12 cellular contexts compared by ENCODE assay signal in the genomic region with DNA sequence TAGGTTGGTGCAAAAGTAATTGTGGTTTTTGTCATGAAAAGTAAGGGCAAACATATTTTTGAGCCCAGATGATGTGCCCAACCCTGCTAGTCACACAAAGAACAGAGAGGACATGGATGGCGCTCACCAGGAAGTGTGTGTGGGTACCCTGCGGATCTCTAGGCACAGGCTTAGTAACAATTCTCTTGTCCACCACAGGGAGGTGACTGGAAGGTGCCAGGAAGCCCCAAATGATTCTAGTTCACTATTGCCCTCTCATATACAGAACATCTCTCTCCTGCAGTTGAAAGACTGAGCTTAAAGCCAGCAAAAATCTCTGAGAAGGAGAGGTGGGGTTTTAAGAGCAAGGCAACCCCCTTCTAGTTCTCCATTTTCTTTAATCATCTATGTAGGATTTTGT.
A peak's percentile ranks its signal among the peaks of the same experiment; 100 is the strongest.
DNase-seq lines count a peak whose midpoint lies in the region; ATAC-seq, FAIRE-seq and TF ChIP-seq lines count a peak whose summit lies in the region.
"Had no signal": no experiment of that assay in that cellular context is flagged by ENCODE, and none has a peak within 500 bp of the region (broad histone marks: within the 10 kb centered on the region; RNA-seq: fewer than 3 reads in every experiment).

No MANE protein-coding gene starts in this region.

- BruUV-seq in K562 (replicated peaks; lab: Mats Ljungman, UMichigan), result no TSS peak

- no peak for FAIRE-seq in K562 (lab: Jason Lieb, UNC)

- H3K9me3 ChIP-seq in DND-41 (ENCODE audit: insufficient read depth, low read length, severe bottlenecking) (no peaks in the 10 kb centered on the region), K562 (replicated peaks; ENCODE audit: control insufficient read depth, insufficient read depth, low read depth, low read length) (no peaks in the 10 kb centered on the region), adrenal gland (replicated peaks in 1 of 3) (no peaks in the 10 kb centered on the region), transverse colon (no peaks in the 10 kb centered on the region)

- H2AFZ ChIP-seq in DND-41 (ENCODE audit: low read depth, low read length) (no peak overlapping the region), K562 (ENCODE audit: low read depth, low read length) (no peak overlapping the region)

- TF ChIP-seq POLR2A in K562 (conservative IDR thresholded peaks at IDR 0.05) (no peak), adrenal gland (IDR thresholded peaks at IDR 0.05) (no peak), transverse colon (IDR thresholded peaks at IDR 0.05) (no peak)

- H3K79me2 ChIP-seq in DND-41 (ENCODE audit: insufficient read depth, low read length) (no peaks in the 10 kb centered on the region), K562 (ENCODE audit: control insufficient read depth, insufficient read depth, low read length) (no peaks in the 10 kb centered on the region)

- H3K27ac ChIP-seq in DND-41 (ENCODE audit: low read length) (peak overlapping the region; percentile 63; the same call in 1 of the 2 replicates), K562 (ENCODE audit: extremely low read depth, low read depth, low read length) (no peak overlapping the region), adrenal gland (no peak overlapping the region), transverse colon (no peak overlapping the region)

- H3K27me3 ChIP-seq in DND-41 (ENCODE audit: insufficient read depth, low read length, poor library complexity), result no peaks in the 10 kb centered on the region
- peaks cover 10 to 16% of the 10 kb centered on the region in 2 experiments; a peak in 3 of 5 replicates for H3K27me3 ChIP-seq in K562 (ENCODE audit: control insufficient read depth in 2 of 2, insufficient read depth in 2 of 2, low read length in 2 of 2)
- H3K27me3 ChIP-seq in adrenal gland, result no peaks in the 10 kb centered on the region
- no peaks in the 10 kb centered on the region for H3K27me3 ChIP-seq in transverse colon

- H3K9ac ChIP-seq in DND-41 (ENCODE audit: low read depth, low read length) (no peak overlapping the region), K562 (ENCODE audit: insufficient read depth in 1 of 2, low read depth in 2 of 2, low read length in 2 of 2) (no peak overlapping the region)

- intact Hi-C loops in K562 (cut with micrococcal nuclease) (loop anchor here (1.0 to 5.0 kb wide), 2 partner anchors 117 to 472 kb away; no protein-coding TSS in a partner anchor), adrenal gland (cut with DNase I) (no loop called here), transverse colon (cut with DNase I; ENCODE audit: low total_unique reads) (no loop called here)

- H3K4me3 ChIP-seq in DND-41 (ENCODE audit: low read depth in 1 of 2, low read length in 2 of 2) (no peak overlapping the region), K562 (no peak overlapping the region), adrenal gland (no peak overlapping the region), transverse colon (no peak overlapping the region)
- H3K4me3 ChIP-seq: lung had no signal

- 0% methylated on average over 2 of the region's 2 CpGs for WGBS in K562 (ENCODE audit: insufficient coverage, low coverage, missing lambda C conversion rate)
- WGBS in adrenal gland, 4 donors, result 87 to 97% (median 91%) methylated on average over 2 of the region's 2 CpGs
- WGBS in transverse colon (ENCODE audit: low coverage in 1 of 2), 2 donors, result 60 to 71% methylated on average over 1 to 2 of the region's 2 CpGs

- peaks cover 48% of the 10 kb centered on the region for H3K4me1 ChIP-seq in DND-41 (ENCODE audit: insufficient read depth, low read length)
- H3K4me1 ChIP-seq in K562 (replicated peaks in 1 of 2; ENCODE audit: control insufficient read depth in 2 of 2, insufficient read depth in 2 of 2, low read length in 2 of 2), result no peaks in the 10 kb centered on the region
- H3K4me1 ChIP-seq in adrenal gland (replicated peaks in 1 of 2), result no peaks in the 10 kb centered on the region
- H3K4me1 ChIP-seq in transverse colon, result peaks cover 0 to 13% (median 0%) of the 10 kb centered on the region in 4 donors

- H3K9me1 ChIP-seq in K562 (ENCODE audit: control insufficient read depth, insufficient read depth, low read length), result no peaks in the 10 kb centered on the region

- TF ChIP-seq EP300 in K562 (IDR thresholded peaks at IDR 0.05; ENCODE audit: low read length), result no peak
- no peak for TF ChIP-seq EP300 in transverse colon (IDR thresholded peaks at IDR 0.05; ENCODE audit: low read depth)

- DNase-seq in DND-41 (peak; percentile 45), HT-29 (ENCODE audit: low spot score) (peak; percentile 8), K562 (ENCODE audit: extremely low read depth in 1 of 4, low spot score in 3 of 4) (no peak), NCI-H2196 treated with DMSO at 0.1 percent for 48 hours (lab: John Stamatoyannopoulos, UW; ENCODE audit: unreplicated experiment) (no peak), adrenal gland (no peak), transverse colon (no peak)
- DNase-seq: activated CD4-positive, CD25-positive, alpha-beta regulatory T cell treated with anti-CD3 and anti-CD28 coated beads, Interleukin-2, amount 50 U/mL, for 72 hours; effector CD4-positive, alpha-beta T cell; NCI-H1048 had no signal

- ATAC-seq in DND-41 (ENCODE audit: insufficient read depth, low read depth) (peak; percentile 77), GM19043 (IDR thresholded peaks at IDR 0.05; ENCODE audit: low read depth, unreplicated experiment) (peak; percentile 57), K562 (peak; percentile 47; the same call in 2 of the 3 replicates), HG02840 (IDR thresholded peaks at IDR 0.05; ENCODE audit: low FRiP score, unreplicated experiment) (no peak)

- POLR2A ChIA-PET in K562 (lab: Yijun Ruan, JAX), result interaction anchor here (0.5 to 1.3 kb wide), 2 partner anchors 73 to 277 kb away, joined by 3 read pairs; no protein-coding TSS in a partner anchor

- no peaks in the 10 kb centered on the region for H3K36me3 ChIP-seq in DND-41 (ENCODE audit: insufficient read depth, low read length)
- no peaks in the 10 kb centered on the region for H3K36me3 ChIP-seq in K562 (ENCODE audit: control insufficient read depth, insufficient read depth, low read length)
- H3K36me3 ChIP-seq in adrenal gland (replicated peaks in 1 of 2), result no peaks in the 10 kb centered on the region
- no peaks in the 10 kb centered on the region for H3K36me3 ChIP-seq in transverse colon

- TF ChIP-seq CTCF in DND-41 (IDR thresholded peaks at IDR 0.05; ENCODE audit: borderline replicate concordance, extremely low read depth, low read length, poor library complexity, severe bottlenecking) (peak; percentile 50), K562 (IDR thresholded peaks at IDR 0.05 in 2 of 3, conservative IDR thresholded peaks at IDR 0.05 in 1 of 3; ENCODE audit: insufficient read depth in 2 of 3, low read depth in 1 of 3, low read length in 3 of 3) (no peak), adrenal gland (IDR thresholded peaks at IDR 0.05) (no peak), transverse colon (IDR thresholded peaks at IDR 0.05) (no peak)

- H4K20me1 ChIP-seq in DND-41 (ENCODE audit: insufficient read depth, low read length), result no peaks in the 10 kb centered on the region
- H4K20me1 ChIP-seq in K562 (replicated peaks; ENCODE audit: control insufficient read depth, insufficient read depth, low read length), result no peaks in the 10 kb centered on the region

- in situ Hi-C loops in K562 (cut with MboI) (loop anchor here (25.0 kb wide), 1 partner anchor 867 kb away; the partner anchor contains the start of gene RAET1G), transverse colon (cut with MboI; ENCODE audit: low pct_ligation_motif_present in 1 of 4, low pct_unique_long_range_greater_than_20kb in 1 of 4, low sequenced_read_pairs in 3 of 4) (no loop called here)

- H3K4me2 ChIP-seq in DND-41 (ENCODE audit: insufficient read depth, low read length), result no peak overlapping the region
- H3K4me2 ChIP-seq in K562 (ENCODE audit: insufficient read depth, low read length), result no peak overlapping the region

- no peak for TF ChIP-seq RAD21 in K562 (CRISPR knock-in tag; conservative IDR thresholded peaks at IDR 0.05 in 1 of 2, IDR thresholded peaks at IDR 0.05 in 1 of 2)

- CTCF ChIA-PET in K562 (lab: Yijun Ruan, JAX; ENCODE audit: low intra/inter-chr PET ratio), result no interaction called here

TF ChIP-seq in K562, 482 proteins besides CTCF, POLR2A, EP300 and RAD21 (continues in another document):
- no peak for TF ChIP-seq POLR3A (IDR thresholded peaks at IDR 0.05; ENCODE audit: borderline replicate concordance, extremely low read depth, insufficient read depth, insufficient read length)
- TF ChIP-seq, protein P1, sequence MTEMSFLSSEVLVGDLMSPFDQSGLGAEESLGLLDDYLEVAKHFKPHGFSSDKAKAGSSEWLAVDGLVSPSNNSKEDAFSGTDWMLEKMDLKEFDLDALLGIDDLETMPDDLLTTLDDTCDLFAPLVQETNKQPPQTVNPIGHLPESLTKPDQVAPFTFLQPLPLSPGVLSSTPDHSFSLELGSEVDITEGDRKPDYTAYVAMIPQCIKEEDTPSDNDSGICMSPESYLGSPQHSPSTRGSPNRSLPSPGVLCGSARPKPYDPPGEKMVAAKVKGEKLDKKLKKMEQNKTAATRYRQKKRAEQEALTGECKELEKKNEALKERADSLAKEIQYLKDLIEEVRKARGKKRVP (CRISPR knock-in tag; IDR thresholded peaks at IDR 0.05), result no peak
- TF ChIP-seq SPI1 (IDR thresholded peaks at IDR 0.05; ENCODE audit: borderline replicate concordance, low read depth, low read length), result no peak
- no peak for TF ChIP-seq ZFP30 (CRISPR knock-in tag; IDR thresholded peaks at IDR 0.05; ENCODE audit: borderline replicate concordance)
- TF ChIP-seq PHTF2 (CRISPR knock-in tag; IDR thresholded peaks at IDR 0.05), result no peak
- no peak for TF ChIP-seq ZNF12 (CRISPR knock-in tag; IDR thresholded peaks at IDR 0.05)
- TF ChIP-seq, protein P2, sequence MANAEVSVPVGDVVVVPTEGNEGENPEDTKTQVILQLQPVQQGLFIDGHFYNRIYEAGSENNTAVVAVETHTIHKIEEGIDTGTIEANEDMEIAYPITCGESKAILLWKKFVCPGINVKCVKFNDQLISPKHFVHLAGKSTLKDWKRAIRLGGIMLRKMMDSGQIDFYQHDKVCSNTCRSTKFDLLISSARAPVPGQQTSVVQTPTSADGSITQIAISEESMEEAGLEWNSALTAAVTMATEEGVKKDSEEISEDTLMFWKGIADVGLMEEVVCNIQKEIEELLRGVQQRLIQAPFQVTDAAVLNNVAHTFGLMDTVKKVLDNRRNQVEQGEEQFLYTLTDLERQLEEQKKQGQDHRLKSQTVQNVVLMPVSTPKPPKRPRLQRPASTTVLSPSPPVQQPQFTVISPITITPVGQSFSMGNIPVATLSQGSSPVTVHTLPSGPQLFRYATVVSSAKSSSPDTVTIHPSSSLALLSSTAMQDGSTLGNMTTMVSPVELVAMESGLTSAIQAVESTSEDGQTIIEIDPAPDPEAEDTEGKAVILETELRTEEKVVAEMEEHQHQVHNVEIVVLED (CRISPR knock-in tag; IDR thresholded peaks at IDR 0.05), result no peak

Comparison
In these comparisons a context has a peak if more than half of its experiments do, and no peak if none do; other contexts are left out.
1. DNase-seq: peak in DND-41 (single experiment) and HT-29 (single experiment); none in K562 (0 of 4), NCI-H2196 treated with DMSO at 0.1 percent for 48 hours (single experiment), adrenal gland (0 of 7) and transverse colon (single experiment).